25 cellular contexts compared by ENCODE assay signal in the genomic region with DNA sequence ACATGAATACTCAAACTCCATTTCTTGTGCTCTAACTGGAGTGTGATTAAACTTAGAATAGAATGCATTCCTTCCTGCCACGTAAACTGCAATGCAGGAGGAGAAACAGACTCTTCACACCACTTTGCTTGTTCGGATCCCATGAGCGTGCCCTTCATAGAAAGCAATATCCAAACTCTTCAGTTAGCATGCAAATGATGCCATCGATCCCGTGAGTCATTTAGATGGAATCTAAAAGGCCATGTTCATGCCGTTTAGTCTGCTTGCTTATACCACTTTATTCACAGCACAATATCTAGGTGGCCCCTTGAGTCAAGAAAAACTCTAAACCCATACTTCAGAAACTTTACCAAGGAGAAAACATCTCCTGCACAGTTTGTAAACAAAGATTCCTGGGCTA.
"Had no signal": no experiment of that assay in that cellular context is flagged by ENCODE, and none has a peak within 500 bp of the region (broad histone marks: within the 10 kb centered on the region; RNA-seq: fewer than 3 reads in every experiment).

No MANE protein-coding gene starts in this region.

- H3K27ac ChIP-seq: esophagus muscularis mucosa, gastrocnemius medialis, hepatocyte, neutrophil had no signal

- H3K36me3 Mint-ChIP-seq: natural killer cell; stimulated activated memory B cell treated with anti-CD40 and anti-IgM and Interleukin-4, amounts not matched to agents 10 μg/mL and 1 μg/mL and 100 μg/mL, for 72 hours; type B pancreatic cell had no signal

- H3K27ac Mint-ChIP-seq: activated CD4-positive, alpha-beta T cell treated with anti-CD3 and anti-CD28 coated beads, Interleukin-2, amount 10 ng/mL, durations not matched to agents 7 days and 5 days; activated CD8-positive, alpha-beta T cell treated with anti-CD3 and anti-CD28 coated beads for 36 hours; activated T-helper 17 cell treated with anti-CD3 and anti-CD28 coated beads, Interleukin-2, amount 50 U/mL, for 72 hours; natural killer cell; progenitor cell of endocrine pancreas; stimulated activated memory B cell treated with anti-CD40 and anti-IgM and Interleukin-4, amounts not matched to agents 10 μg/mL and 1 μg/mL and 100 μg/mL, for 72 hours; stimulated activated naive CD8-positive, alpha-beta T cell treated with anti-CD3 and anti-CD28 coated beads, Interleukin-15, amount 100 ng/mL, for 72 hours; type B pancreatic cell had no signal

- H3K9me3 Mint-ChIP-seq: stimulated activated naive CD8-positive, alpha-beta T cell treated with anti-CD3 and anti-CD28 coated beads, Interleukin-15, amount 100 ng/mL, for 72 hours; type B pancreatic cell had no signal

- H3K36me3 ChIP-seq: esophagus muscularis mucosa, gastrocnemius medialis, neutrophil had no signal

- H3K4me1 Mint-ChIP-seq: activated CD4-positive, alpha-beta T cell treated with anti-CD3 and anti-CD28 coated beads, Interleukin-2, amount 10 ng/mL, durations not matched to agents 7 days and 5 days; activated T-helper 17 cell treated with anti-CD3 and anti-CD28 coated beads, Interleukin-2, amount 50 U/mL, for 72 hours; natural killer cell; stimulated activated memory B cell treated with anti-CD40 and anti-IgM and Interleukin-4, amounts not matched to agents 10 μg/mL and 1 μg/mL and 100 μg/mL, for 72 hours; stimulated activated naive CD8-positive, alpha-beta T cell treated with anti-CD3 and anti-CD28 coated beads, Interleukin-15, amount 100 ng/mL, for 72 hours had no signal

- H3K4me3 ChIP-seq: esophagus muscularis mucosa, gastrocnemius medialis, hepatocyte had no signal

- H3K4me3 Mint-ChIP-seq: activated CD4-positive, alpha-beta T cell treated with anti-CD3 and anti-CD28 coated beads, Interleukin-2, amount 10 ng/mL, durations not matched to agents 7 days and 5 days; activated CD8-positive, alpha-beta T cell treated with anti-CD3 and anti-CD28 coated beads for 36 hours; activated T-cell treated with anti-CD3 and anti-CD28 coated beads, Interleukin-2, amount 50 U/mL, for 4 hours; activated T-helper 17 cell treated with anti-CD3 and anti-CD28 coated beads, Interleukin-2, amount 50 U/mL, for 72 hours; natural killer cell; stimulated activated memory B cell treated with anti-CD40 and anti-IgM and Interleukin-4, amounts not matched to agents 10 μg/mL and 1 μg/mL and 100 μg/mL, for 72 hours; stimulated activated naive CD8-positive, alpha-beta T cell treated with anti-CD3 and anti-CD28 coated beads, Interleukin-15, amount 100 ng/mL, for 72 hours; type B pancreatic cell had no signal

- H3K27me3 Mint-ChIP-seq: activated CD4-positive, alpha-beta T cell treated with anti-CD3 and anti-CD28 coated beads, Interleukin-2, amount 10 ng/mL, durations not matched to agents 7 days and 5 days; activated CD8-positive, alpha-beta T cell treated with anti-CD3 and anti-CD28 coated beads for 36 hours; activated T-helper 17 cell treated with anti-CD3 and anti-CD28 coated beads, Interleukin-2, amount 50 U/mL, for 72 hours; progenitor cell of endocrine pancreas; stimulated activated memory B cell treated with anti-CD40 and anti-IgM and Interleukin-4, amounts not matched to agents 10 μg/mL and 1 μg/mL and 100 μg/mL, for 72 hours; stimulated activated naive CD8-positive, alpha-beta T cell treated with anti-CD3 and anti-CD28 coated beads, Interleukin-15, amount 100 ng/mL, for 72 hours had no signal

- H3K9me3 ChIP-seq: esophagus muscularis mucosa, gastrocnemius medialis, neutrophil had no signal

- H3K27me3 ChIP-seq: gastrocnemius medialis, hepatocyte, neutrophil had no signal

- H3K79me2 ChIP-seq: hepatocyte had no signal

- H2AFZ ChIP-seq: hepatocyte had no signal

- H3K4me2 ChIP-seq: hepatocyte had no signal

- H3K4me1 ChIP-seq: esophagus muscularis mucosa, gastrocnemius medialis had no signal

- DNase-seq: activated CD4-positive, alpha-beta T cell treated with anti-CD3 and anti-CD28 coated beads for 1 hour; activated CD4-positive, alpha-beta T cell treated with anti-CD3 and anti-CD28 coated beads, Interleukin-2, amount 10 ng/mL, durations not matched to agents 7 days and 5 days; activated CD8-positive, alpha-beta T cell treated with anti-CD3 and anti-CD28 coated beads for 36 hours; activated gamma-delta T cell treated with Interleukin-2 at 50 U/mL for 16 hours; activated naive CD4-positive, alpha-beta T cell treated with anti-CD3 and anti-CD28 coated beads, Interleukin-2, amount 50 U/mL, for 16 hours; activated T-cell treated with anti-CD3 and anti-CD28 coated beads, Interleukin-2, amount 50 U/mL, for 4 hours; amniotic stem cell; central memory CD4-positive, alpha-beta T cell; dermis blood vessel endothelial cell; effector CD4-positive, alpha-beta T cell; gastrocnemius medialis; natural killer cell; small intestine; stimulated activated CD4-positive, alpha-beta T cell treated with anti-CD3 and anti-CD28 coated beads, Interleukin-4, amount 100 ng/mL, for 4 hours; stimulated activated CD8-positive, alpha-beta memory T cell treated with anti-CD3 and anti-CD28 coated beads, Interleukin-4, amount 100 ng/mL, for 48 hours; stimulated activated naive CD8-positive, alpha-beta T cell treated with anti-CD3 and anti-CD28 coated beads, Interleukin-15, amount 100 ng/mL, for 72 hours; substantia nigra; T-helper 2 cell had no signal
